Comparison of ENCODE assay signal across 8 cellular contexts in genomic region chr16:80369559-80369958, GRCh38.
DNase-seq lines count a peak whose midpoint lies in the region; ATAC-seq and TF ChIP-seq lines count a peak whose summit lies in the region.

No MANE protein-coding gene starts in this region.

- WGBS in thyroid gland, 2 donors, result 51 to 60% methylated on average over 4 to 6 of the region's 6 CpGs

- H3K27me3 ChIP-seq in thyroid gland, result no peaks in the 10 kb centered on the region

- no peak for ATAC-seq in GM21619 (IDR thresholded peaks at IDR 0.05; ENCODE audit: unreplicated experiment)

- no peak overlapping the region for H3K27ac ChIP-seq in thyroid gland

- intact Hi-C loops in thyroid gland (cut with DNase I), result no loop called here

- no peaks in the 10 kb centered on the region for H3K36me3 ChIP-seq in thyroid gland

- DNase-seq in EL (peak; percentile 59), NCI-H226 (peak; percentile 4), ecto neural progenitor cell (ENCODE audit: low spot score) (peak; percentile 75), lung microvascular endothelial cell (ENCODE audit: low read depth in 2 of 2) (peak; percentile 40 to 68), thyroid gland (no peak), T-helper 1 cell (no peak)
- no peak for DNase-seq in stimulated activated naive CD4-positive, alpha-beta T cell treated with Interleukin-2 at 50 U/mL for 16 hours (lab: John Stamatoyannopoulos, UW)

- H3K4me3 ChIP-seq in thyroid gland (replicated peaks in 1 of 3), result no peak overlapping the region

- no peaks in the 10 kb centered on the region for H3K4me1 ChIP-seq in thyroid gland

- peak in 3 of 6 experiments; percentile 18 to 33 (median 33) for TF ChIP-seq CTCF in thyroid gland (IDR thresholded peaks at IDR 0.05)

- TF ChIP-seq POLR2A in thyroid gland (IDR thresholded peaks at IDR 0.05), result no peak

- H3K9me3 ChIP-seq in thyroid gland, result no peaks in the 10 kb centered on the region

Comparison
In these comparisons a context has a peak if more than half of its experiments do, and no peak if none do; other contexts are left out.
1. DNase-seq: peak in EL (single experiment), NCI-H226 (single experiment), ecto neural progenitor cell (single experiment) and lung microvascular endothelial cell (2 of 2); none in thyroid gland (0 of 2), stimulated activated naive CD4-positive, alpha-beta T cell treated with Interleukin-2 at 50 U/mL for 16 hours (single experiment) and T-helper 1 cell (0 of 5).